Comparison of ENCODE assay signal across 15 cellular contexts in the genomic region with DNA sequence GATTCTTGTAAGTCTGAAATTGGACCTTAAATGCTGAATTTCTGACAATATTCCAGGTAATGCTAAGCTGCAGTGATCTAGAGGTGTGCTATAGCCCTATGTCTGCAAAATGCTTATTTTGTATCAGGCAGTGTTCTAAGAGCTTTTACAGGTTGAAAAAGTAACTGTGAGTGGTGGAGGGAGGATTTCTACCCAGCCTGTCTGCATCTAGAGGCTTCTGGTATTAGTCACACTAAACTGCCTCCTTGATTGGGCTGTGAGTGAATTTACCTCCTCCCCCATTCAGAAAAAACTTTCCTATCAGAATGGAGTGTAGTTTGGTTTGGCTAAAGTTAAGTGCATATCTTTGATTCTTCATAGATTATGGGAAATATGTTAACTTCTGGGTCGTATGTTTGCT. TPM values are rescaled to one million over a fixed set of nuclear protein-coding genes. Genes with fewer than 3 reads are reported as not detected.
DNase-seq lines count a peak whose midpoint lies in the region; ATAC-seq and TF ChIP-seq lines count a peak whose summit lies in the region.
"Had no signal": no experiment of that assay in that cellular context is flagged by ENCODE, and none has a peak within 500 bp of the region (broad histone marks: within the 10 kb centered on the region; RNA-seq: fewer than 3 reads in every experiment).

No MANE protein-coding gene starts in this region.

- H3K4me2 ChIP-seq in smooth muscle cell: peak overlapping the region; percentile 48

- no peak for TF ChIP-seq POLR2A in prostate gland (IDR thresholded peaks at IDR 0.05)

- H3K27ac ChIP-seq in RWPE2 (ENCODE audit: poor library complexity, severe bottlenecking) (no peak overlapping the region), smooth muscle cell (ENCODE audit: low read depth) (no peak overlapping the region), prostate gland (no peak overlapping the region)
- H3K27ac ChIP-seq: 22Rv1, upper lobe of left lung had no signal

- H3K36me3 ChIP-seq in RWPE2 (ENCODE audit: low read depth) (no peaks in the 10 kb centered on the region), smooth muscle cell (ENCODE audit: low read depth) (no peaks in the 10 kb centered on the region), prostate gland (no peaks in the 10 kb centered on the region)
- H3K36me3 ChIP-seq: upper lobe of left lung had no signal

- no peaks in the 10 kb centered on the region for H3F3A ChIP-seq in smooth muscle cell (ENCODE audit: low read depth)

- no peaks in the 10 kb centered on the region for H3K79me2 ChIP-seq in smooth muscle cell (ENCODE audit: low read depth)

- H2AFZ ChIP-seq in smooth muscle cell (ENCODE audit: low read depth): no peak overlapping the region

- H3K4me3 ChIP-seq in RWPE2 (ENCODE audit: severe bottlenecking): no peak overlapping the region
- H3K4me3 ChIP-seq in fibroblast of pulmonary artery (replicated peaks; ENCODE audit: low read depth, low read length): no peak overlapping the region
- H3K4me3 ChIP-seq in smooth muscle cell: no peak overlapping the region
- H3K4me3 ChIP-seq in prostate gland: no peak overlapping the region
- H3K4me3 ChIP-seq: GM12878, upper lobe of left lung had no signal

- ATAC-seq in RWPE2 (ENCODE audit: low read depth): peak; percentile 63; the same call in 2 of the 3 replicates
- ATAC-seq in HG02840 (IDR thresholded peaks at IDR 0.05; ENCODE audit: low FRiP score, unreplicated experiment): no peak
- ATAC-seq: Right ventricle myocardium inferior had no signal

- H3K9me3 ChIP-seq in RWPE2 (ENCODE audit: severe bottlenecking) (no peaks in the 10 kb centered on the region), smooth muscle cell (replicated peaks; ENCODE audit: low read depth) (no peaks in the 10 kb centered on the region), prostate gland (no peaks in the 10 kb centered on the region)
- H3K9me3 ChIP-seq: upper lobe of left lung had no signal

- DNase-seq in DMS 273 (lab: John Stamatoyannopoulos, UW; ENCODE audit: unreplicated experiment) (peak; percentile 22), DMS 273 treated with DMSO at 0.1 percent for 48 hours (lab: John Stamatoyannopoulos, UW) (no peak), RWPE2 (ENCODE audit: low spot score) (no peak), fibroblast of pulmonary artery (ENCODE audit: low read depth) (peak; percentile 62), smooth muscle cell (lab: John Stamatoyannopoulos, UW; ENCODE audit: unreplicated experiment) (no peak), T-helper 2 cell (no peak), prostate gland (ENCODE audit: low spot score) (no peak)
- DNase-seq: activated CD8-positive, alpha-beta memory T cell treated with anti-CD3 and anti-CD28 coated beads, Interleukin-2, amount 50 U/mL, for 4 hours; cortex of kidney; left cardiac atrium; upper lobe of left lung had no signal

- H3K4me1 ChIP-seq in RWPE2 (ENCODE audit: insufficient read depth, poor library complexity, severe bottlenecking): peaks cover 6% of the 10 kb centered on the region
- H3K4me1 ChIP-seq in smooth muscle cell (ENCODE audit: low read depth): peaks cover 11% of the 10 kb centered on the region
- H3K4me1 ChIP-seq in prostate gland (replicated peaks): no peaks in the 10 kb centered on the region

- intact Hi-C loops in prostate gland (cut with DNase I): no loop called here

- H4K20me1 ChIP-seq in smooth muscle cell (ENCODE audit: low read depth): peaks cover 4% of the 10 kb centered on the region

- no peak overlapping the region for H3K9ac ChIP-seq in smooth muscle cell (ENCODE audit: low read depth)

- peak; percentile 5 for TF ChIP-seq CTCF in RWPE2 (IDR thresholded peaks at IDR 0.05; ENCODE audit: poor library complexity, severe bottlenecking)
- no peak for TF ChIP-seq CTCF in fibroblast of pulmonary artery (IDR thresholded peaks at IDR 0.05; ENCODE audit: low read length, missing control alignments)
- TF ChIP-seq CTCF in smooth muscle cell (IDR thresholded peaks at IDR 0.05; ENCODE audit: borderline replicate concordance, insufficient read depth, poor library complexity, severe bottlenecking): no peak
- no peak for TF ChIP-seq CTCF in prostate gland (IDR thresholded peaks at IDR 0.05)

- H3K27me3 ChIP-seq in RWPE2 (ENCODE audit: insufficient read depth, poor library complexity, severe bottlenecking) (no peaks in the 10 kb centered on the region), smooth muscle cell (ENCODE audit: low read depth) (no peaks in the 10 kb centered on the region), prostate gland (replicated peaks; ENCODE audit: insufficient read depth) (no peaks in the 10 kb centered on the region)
- H3K27me3 ChIP-seq: upper lobe of left lung had no signal

- WGBS in smooth muscle cell (ENCODE audit: low lambda C conversion rate): 53% methylated on average over 1 of the region's 1 CpG
- WGBS in prostate gland: 59% methylated on average over 1 of the region's 1 CpG

RNA-seq across cellular contexts. Expression of gene BBS9, which starts 56.8 kb away (rescaled TPM):
- 19.6 and 25.5 TPM in 2 replicates for total RNA-seq in smooth muscle cell
- polyA plus RNA-seq in smooth muscle cell: 12.8 and 13.4 TPM in 2 replicates
- total RNA-seq in prostate gland: 10 to 100 TPM; 19.6 to 36.8 TPM

Comparison
In these comparisons a context has a peak if more than half of its experiments do, and no peak if none do; other contexts are left out.
1. DNase-seq: peak in DMS 273 (single experiment) and fibroblast of pulmonary artery (single experiment); none in DMS 273 treated with DMSO at 0.1 percent for 48 hours (single experiment), RWPE2 (single experiment), smooth muscle cell (single experiment), T-helper 2 cell (0 of 5) and prostate gland (single experiment).